In genomic region chr14:64878775-64879634, GRCh38 we compare ENCODE assay signal across 8 cellular contexts. TPM values are rescaled to one million over a fixed set of nuclear protein-coding genes. Genes with fewer than 3 reads are reported as not detected.
DNase-seq lines count a peak whose midpoint lies in the region; ATAC-seq and TF ChIP-seq lines count a peak whose summit lies in the region.

No MANE protein-coding gene starts in this region.

- H3K79me2 ChIP-seq in Loucy (ENCODE audit: insufficient read depth, low read length), result no peaks in the 10 kb centered on the region

- H3K9ac ChIP-seq in Loucy (ENCODE audit: low read depth, low read length, poor library complexity, severe bottlenecking) (no peak overlapping the region), liver (ENCODE audit: low read depth in 1 of 2, low read length in 2 of 2) (no peak overlapping the region)

- no peak overlapping the region for H3K27ac ChIP-seq in liver (ENCODE audit: low read depth in 1 of 2, low read length in 2 of 2)

- H3K27me3 Mint-ChIP-seq in activated naive CD8-positive, alpha-beta T cell treated with anti-CD3 and anti-CD28 coated beads, Interleukin-2, amount 10 ng/mL, durations not matched to agents 7 days and 5 days, result peaks cover 77% of the 10 kb centered on the region
- H3K27me3 Mint-ChIP-seq in type B pancreatic cell, result peaks cover 86% of the 10 kb centered on the region

- peaks cover 12% of the 10 kb centered on the region for H3K4me1 Mint-ChIP-seq in activated naive CD8-positive, alpha-beta T cell treated with anti-CD3 and anti-CD28 coated beads, Interleukin-2, amount 10 ng/mL, durations not matched to agents 7 days and 5 days
- H3K4me1 Mint-ChIP-seq in type B pancreatic cell (ENCODE audit: unreplicated experiment), result peaks cover 4% of the 10 kb centered on the region

- DNase-seq in Daoy (ENCODE audit: low read depth) (peak; percentile 15), type B pancreatic cell (ENCODE audit: extremely low spot score, unreplicated experiment) (no peak), mucosa of gallbladder (ENCODE audit: low spot score) (no peak)
- peak; percentile 42 for DNase-seq in activated naive CD8-positive, alpha-beta T cell treated with anti-CD3 and anti-CD28 coated beads, Interleukin-2, amount 10 ng/mL, durations not matched to agents 7 days and 5 days

- no peaks in the 10 kb centered on the region for H3K36me3 Mint-ChIP-seq in activated naive CD8-positive, alpha-beta T cell treated with anti-CD3 and anti-CD28 coated beads, Interleukin-2, amount 10 ng/mL, durations not matched to agents 7 days and 5 days
- H3K36me3 Mint-ChIP-seq in type B pancreatic cell, result no peaks in the 10 kb centered on the region

- H3K27me3 ChIP-seq in Loucy (ENCODE audit: insufficient read depth, low read length, poor library complexity, severe bottlenecking) (peaks cover 58% of the 10 kb centered on the region), liver (ENCODE audit: control insufficient read depth in 4 of 4, insufficient read depth in 4 of 4, low read length in 3 of 4) (no peaks in the 10 kb centered on the region)

- no peak for TF ChIP-seq RAD21 in liver (IDR thresholded peaks at IDR 0.05)

- TF ChIP-seq CTCF in Loucy (conservative IDR thresholded peaks at IDR 0.05; ENCODE audit: low read length) (no peak), liver (IDR thresholded peaks at IDR 0.05; ENCODE audit: low read depth, low read length, missing input control) (no peak), type B pancreatic cell (conservative IDR thresholded peaks at IDR 0.05) (no peak)

- H3K4me1 ChIP-seq in Loucy (ENCODE audit: insufficient read depth, low read length, poor library complexity, severe bottlenecking) (peaks cover 8% of the 10 kb centered on the region), liver (ENCODE audit: control insufficient read depth in 4 of 4, insufficient read depth in 4 of 4, low read length in 3 of 4) (peaks cover 8 to 13% (median 11%) of the 10 kb centered on the region in 4 donors)

- WGBS in liver, result 10% methylated on average over 43 of the region's 43 CpGs

- H3K36me3 ChIP-seq in Loucy (ENCODE audit: insufficient read depth, low read length) (no peaks in the 10 kb centered on the region), liver (ENCODE audit: control insufficient read depth in 4 of 4, insufficient read depth in 3 of 4, low read depth in 1 of 4, low read length in 3 of 4) (no peaks in the 10 kb centered on the region)

- no peaks in the 10 kb centered on the region for H3K9me3 Mint-ChIP-seq in activated naive CD8-positive, alpha-beta T cell treated with anti-CD3 and anti-CD28 coated beads, Interleukin-2, amount 10 ng/mL, durations not matched to agents 7 days and 5 days
- H3K9me3 Mint-ChIP-seq in type B pancreatic cell, result no peaks in the 10 kb centered on the region

- H3K9me2 ChIP-seq in Loucy (replicated peaks; ENCODE audit: low read depth, low read length), result no peaks in the 10 kb centered on the region

- no peak overlapping the region for H2AFZ ChIP-seq in Loucy (ENCODE audit: low read length)

- POLR2A ChIA-PET in activated naive CD8-positive, alpha-beta T cell treated with anti-CD3 and anti-CD28 coated beads, Interleukin-2, amount 10 ng/mL, durations not matched to agents 7 days and 5 days (lab: Charles Lee), result no interaction called here

- H3F3A ChIP-seq in Loucy (ENCODE audit: low read depth), result no peaks in the 10 kb centered on the region

- H3K4me2 ChIP-seq in Loucy (ENCODE audit: low read depth, low read length, poor library complexity, severe bottlenecking), result peak overlapping the region; percentile 78

- no peaks in the 10 kb centered on the region for H4K20me1 ChIP-seq in Loucy (ENCODE audit: insufficient read depth, low read length, poor library complexity, severe bottlenecking)

- H3K9me3 ChIP-seq in Loucy (ENCODE audit: insufficient read depth, low read depth, low read length) (no peaks in the 10 kb centered on the region), liver (ENCODE audit: control insufficient read depth in 4 of 4, low read length in 3 of 4) (no peaks in the 10 kb centered on the region)

- H3K27ac Mint-ChIP-seq in activated naive CD8-positive, alpha-beta T cell treated with anti-CD3 and anti-CD28 coated beads, Interleukin-2, amount 10 ng/mL, durations not matched to agents 7 days and 5 days, result no peak overlapping the region
- peak overlapping the region; percentile 30 for H3K27ac Mint-ChIP-seq in type B pancreatic cell

- no peak for ATAC-seq in activated naive CD8-positive, alpha-beta T cell treated with anti-CD3 and anti-CD28 coated beads, Interleukin-2, amount 10 ng/mL, durations not matched to agents 7 days and 5 days (ENCODE audit: low read depth)
- ATAC-seq in GM18870 (IDR thresholded peaks at IDR 0.05; ENCODE audit: unreplicated experiment), result no peak
- no peak for ATAC-seq in GM18907 (IDR thresholded peaks at IDR 0.05; ENCODE audit: unreplicated experiment)

- H3K4me3 Mint-ChIP-seq in activated naive CD8-positive, alpha-beta T cell treated with anti-CD3 and anti-CD28 coated beads, Interleukin-2, amount 10 ng/mL, durations not matched to agents 7 days and 5 days, result peak overlapping the region; percentile 44
- H3K4me3 Mint-ChIP-seq in type B pancreatic cell, result peak overlapping the region; percentile 84

- H3K4me3 ChIP-seq in Loucy (ENCODE audit: low read length, poor library complexity, severe bottlenecking), result peak overlapping the region; percentile 83
- peak overlapping the region; percentile 9 to 80 (median 37) for H3K4me3 ChIP-seq in liver (ENCODE audit: low read depth in 1 of 3, low read length in 3 of 3)

TF ChIP-seq in liver, 16 proteins besides CTCF, POLR2A, EP300 and RAD21:
- TF ChIP-seq SP1 (IDR thresholded peaks at IDR 0.05), result no peak
- TF ChIP-seq EGR1 (IDR thresholded peaks at IDR 0.05; ENCODE audit: low read depth in 2 of 2), result no peak

RNA-seq across cellular contexts. Expression of gene SPTB, which starts 0.7 kb away (rescaled TPM):
- total RNA-seq in Daoy (2014; rRNA removed; shearing (Covaris generic)), result 1.3 and 2.2 TPM in 2 replicates
- total RNA-seq in activated naive CD8-positive, alpha-beta T cell treated with anti-CD3 and anti-CD28 coated beads, Interleukin-2, amount 10 ng/mL, durations not matched to agents 7 days and 5 days, result not detected
- total RNA-seq in liver, result 100 to 1,000 TPM in 1 of 2 donors, under 1 TPM in 1; 0.33 to 332 TPM
- under 1 TPM; 0.12 to 0.18 TPM for polyA plus RNA-seq in liver
- 3.8 and 5.0 TPM in 2 replicates for total RNA-seq in type B pancreatic cell (ENCODE audit: low replicate concordance)
- 3.1 TPM for total RNA-seq in mucosa of gallbladder

RNA-seq across cellular contexts. Expression of gene CHURC1, which starts 35.2 kb away (rescaled TPM):
- 82.5 and 130 TPM in 2 replicates for total RNA-seq in Daoy (2014; rRNA removed; shearing (Covaris generic))
- total RNA-seq in activated naive CD8-positive, alpha-beta T cell treated with anti-CD3 and anti-CD28 coated beads, Interleukin-2, amount 10 ng/mL, durations not matched to agents 7 days and 5 days, result 10 to 100 TPM; 67.6 to 89.7 TPM
- total RNA-seq in liver, result 10 to 100 TPM; 18.8 to 48.2 TPM
- 100 to 1,000 TPM in 1 of 2 donors, 10 to 100 TPM in 1; 21.0 to 174 TPM for polyA plus RNA-seq in liver
- total RNA-seq in type B pancreatic cell (ENCODE audit: low replicate concordance), result 40.0 and 45.3 TPM in 2 replicates
- total RNA-seq in mucosa of gallbladder, result 58.7 TPM

Comparison
In these comparisons a context has a peak if more than half of its experiments do, and no peak if none do; other contexts are left out.
1. DNase-seq: peak in Daoy (single experiment) and activated naive CD8-positive, alpha-beta T cell treated with anti-CD3 and anti-CD28 coated beads, Interleukin-2, amount 10 ng/mL, durations not matched to agents 7 days and 5 days (single experiment); none in type B pancreatic cell (single experiment) and mucosa of gallbladder (single experiment).